1 cellular context compared by ENCODE assay signal in genomic region chr5:177362102-177362868, GRCh38.
TF ChIP-seq lines count a peak whose summit lies in the region.

No MANE protein-coding gene starts in this region.

TF ChIP-seq in H1, 55 proteins besides CTCF, POLR2A, EP300 and RAD21:
- TF ChIP-seq SUZ12 (IDR thresholded peaks at IDR 0.05; ENCODE audit: low read length) (no peak), MAX (IDR thresholded peaks at IDR 0.05) (peak; percentile 37; the same call in 1 of the 2 replicates), SIN3A (conservative IDR thresholded peaks at IDR 0.05 in 1 of 2, IDR thresholded peaks at IDR 0.05 in 1 of 2; ENCODE audit: low read depth in 1 of 2, low read length in 2 of 2) (0 out of 4 replicates have a peak, but pooled peaks of 1 of the 2 experiments have one; percentile 5)
